Comparison of ENCODE assay signal across 15 cellular contexts in the genomic region with DNA sequence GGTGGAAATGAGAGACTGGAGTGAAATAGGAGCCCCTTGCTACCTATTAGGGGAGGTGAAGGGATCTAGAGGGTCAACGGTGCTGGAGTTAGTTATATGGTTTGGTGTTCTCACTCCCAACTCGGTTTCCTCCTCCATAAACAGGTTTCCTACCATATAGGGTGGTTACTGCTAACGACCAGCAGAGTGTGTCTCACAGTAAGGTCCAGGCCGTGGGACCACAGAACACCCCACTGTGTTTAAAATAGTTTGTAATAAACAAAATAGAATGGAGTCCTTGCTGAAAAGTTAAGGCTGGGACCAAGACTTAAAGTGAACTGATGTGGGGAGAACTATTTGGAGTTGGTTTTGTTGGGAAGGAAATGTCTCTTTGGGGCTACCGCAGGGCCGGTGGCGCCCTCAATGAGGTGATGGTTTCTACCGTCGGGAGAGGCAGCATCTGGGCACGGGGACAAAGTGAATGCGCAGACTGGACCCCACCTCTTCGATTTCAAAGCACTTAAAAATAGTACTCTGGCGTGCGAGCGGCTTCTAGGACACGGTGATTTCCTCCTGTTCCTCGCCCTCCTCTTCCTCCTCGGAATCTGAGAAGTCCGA. TPM values are rescaled to one million over a fixed set of nuclear protein-coding genes. Genes with fewer than 3 reads are reported as not detected.
DNase-seq lines count a peak whose midpoint lies in the region; TF ChIP-seq lines count a peak whose summit lies in the region.
"Had no signal": no experiment of that assay in that cellular context is flagged by ENCODE, and none has a peak within 500 bp of the region (broad histone marks: within the 10 kb centered on the region; RNA-seq: fewer than 3 reads in every experiment).

No MANE protein-coding gene starts in this region.

- H3K9me3 Mint-ChIP-seq in IgD-negative memory B cell = peaks cover 5 to 14% (median 12%) of the 10 kb centered on the region in 3 donors
- peaks cover 2% of the 10 kb centered on the region for H3K9me3 Mint-ChIP-seq in endodermal cell

- peak overlapping the region; percentile 70 for H3K4me2 ChIP-seq in neuronal stem cell (ENCODE audit: insufficient read depth, low read length, poor library complexity, severe bottlenecking)

- peak overlapping the region; percentile 52 to 87 (median 68) for H3K4me3 Mint-ChIP-seq in IgD-negative memory B cell
- H3K4me3 Mint-ChIP-seq in endodermal cell = peak overlapping the region; percentile 69

- H2BK120ac ChIP-seq in neuronal stem cell (ENCODE audit: low read depth, low read length) = peak overlapping the region; percentile 88

- H3K36me3 ChIP-seq in endodermal cell (ENCODE audit: control insufficient read depth, insufficient read depth, low read length) = no peaks in the 10 kb centered on the region
- no peaks in the 10 kb centered on the region for H3K36me3 ChIP-seq in neuronal stem cell (replicated peaks in 1 of 2; ENCODE audit: control insufficient read depth in 2 of 2, insufficient read depth in 2 of 2, low read length in 2 of 2)
- H3K36me3 ChIP-seq: esophagus squamous epithelium, prostate gland had no signal

- H2BK15ac ChIP-seq in neuronal stem cell (ENCODE audit: low read length) = peak overlapping the region; percentile 80

- peaks cover 47% of the 10 kb centered on the region for H3K27me3 Mint-ChIP-seq in IgD-negative memory B cell
- H3K27me3 Mint-ChIP-seq in endodermal cell (ENCODE audit: insufficient read depth) = peaks cover 79% of the 10 kb centered on the region

- H3K79me1 ChIP-seq in neuronal stem cell (ENCODE audit: low read depth, low read length) = no peaks in the 10 kb centered on the region

- H4K8ac ChIP-seq in neuronal stem cell (ENCODE audit: low read depth, low read length) = no peak overlapping the region

- H3K27me3 ChIP-seq in endodermal cell (ENCODE audit: control insufficient read depth, insufficient read depth, low read length, poor library complexity, severe bottlenecking) (peaks cover 75% of the 10 kb centered on the region), neuronal stem cell (ENCODE audit: control insufficient read depth in 3 of 3, insufficient read depth in 3 of 3, low read depth in 1 of 3, low read length in 3 of 3) (peaks cover 7 to 89% (median 19%) of the 10 kb centered on the region in 3 experiments)

- peak overlapping the region; percentile 14 for H2BK12ac ChIP-seq in neuronal stem cell (ENCODE audit: low read length)

- H3K9me3 ChIP-seq in endodermal cell (ENCODE audit: control insufficient read depth, low read length) (no peaks in the 10 kb centered on the region), neuronal stem cell (replicated peaks in 1 of 2; ENCODE audit: control insufficient read depth in 2 of 2, insufficient read depth in 1 of 2, low read depth in 1 of 2, low read length in 2 of 2) (no peaks in the 10 kb centered on the region)
- H3K9me3 ChIP-seq: esophagus squamous epithelium, prostate gland had no signal

- no peak overlapping the region for H3K27ac ChIP-seq in endodermal cell (ENCODE audit: low read depth, low read length)
- H3K27ac ChIP-seq in neuronal stem cell (replicated peaks; ENCODE audit: low read length) = no peak overlapping the region
- H3K27ac ChIP-seq: esophagus squamous epithelium, prostate gland had no signal

- H2AK5ac ChIP-seq in neuronal stem cell (ENCODE audit: low read depth, low read length) = no peak overlapping the region

- H3K4ac ChIP-seq in neuronal stem cell (ENCODE audit: low read length) = no peak overlapping the region

- peak overlapping the region; percentile 82 for H3K4me3 ChIP-seq in endodermal cell (ENCODE audit: low read length)
- peak overlapping the region in 1 of 2 donors; percentile 80 for H3K4me3 ChIP-seq in neuronal stem cell (ENCODE audit: low read length in 2 of 2)
- H3K4me3 ChIP-seq: prostate gland had no signal

- peak overlapping the region; percentile 64 for H2AFZ ChIP-seq in neuronal stem cell (ENCODE audit: low read length)

- H3K4me1 Mint-ChIP-seq in IgD-negative memory B cell = peaks cover 4 to 7% (median 5%) of the 10 kb centered on the region in 3 donors
- H3K4me1 Mint-ChIP-seq in endodermal cell = peaks cover 8% of the 10 kb centered on the region

- WGBS in endodermal cell (ENCODE audit: insufficient coverage in 1 of 2, insufficient read length in 1 of 2), 2 experiments = 15 to 19% methylated on average over 9 to 19 of the region's 19 CpGs
- WGBS in neuronal stem cell (ENCODE audit: extremely low coverage in 2 of 2, insufficient read length in 2 of 2, insufficient replicate concordance in 1 of 2), 2 donors = no CpG with 5 or more reads among the region's 19 CpGs

- peak; percentile 56 for TF ChIP-seq CTCF in endodermal cell (conservative IDR thresholded peaks at IDR 0.05)

- H3K27ac Mint-ChIP-seq in IgD-negative memory B cell = peak overlapping the region in 1 of 3 donors; percentile 32
- no peak overlapping the region for H3K27ac Mint-ChIP-seq in endodermal cell

- H3K9ac ChIP-seq in endodermal cell (ENCODE audit: extremely low read depth, low read length, poor library complexity, severe bottlenecking) (no peak overlapping the region), neuronal stem cell (ENCODE audit: low read depth, low read length, poor library complexity) (peak overlapping the region; percentile 80)

- H2BK5ac ChIP-seq in neuronal stem cell (ENCODE audit: low read length) = no peak overlapping the region

- DNase-seq in NCI-H1105 treated with DMSO at 0.1 percent for 48 hours (lab: John Stamatoyannopoulos, UW) (peak; percentile 41), NCI-H1105 (lab: John Stamatoyannopoulos, UW) (no peak), endodermal cell (peak; percentile 75), neuronal stem cell (ENCODE audit: low spot score) (no peak), HT-29 (ENCODE audit: low spot score) (no peak), OCI-M1 (lab: John Stamatoyannopoulos, UW) (no peak), NCI-H446 (lab: John Stamatoyannopoulos, UW) (no peak)
- DNase-seq: esophagus squamous epithelium, Karpas-422, SIG-M5 had no signal

- no peak overlapping the region for H3K14ac ChIP-seq in neuronal stem cell (ENCODE audit: low read length)

- peaks cover 2% of the 10 kb centered on the region for H3K36me3 Mint-ChIP-seq in IgD-negative memory B cell
- no peaks in the 10 kb centered on the region for H3K36me3 Mint-ChIP-seq in endodermal cell (ENCODE audit: low read depth)

- H3K23ac ChIP-seq in neuronal stem cell (ENCODE audit: low read depth, low read length, poor library complexity) = peak overlapping the region; percentile 62

- H3K18ac ChIP-seq in neuronal stem cell (ENCODE audit: low read length) = peak overlapping the region; percentile 88

- H3K4me1 ChIP-seq in endodermal cell (ENCODE audit: control insufficient read depth, insufficient read depth, low read length) (no peaks in the 10 kb centered on the region), neuronal stem cell (ENCODE audit: control insufficient read depth in 2 of 2, insufficient read depth in 1 of 2, low read depth in 1 of 2, low read length in 2 of 2) (peaks cover 0 to 23% of the 10 kb centered on the region in 2 donors)
- H3K4me1 ChIP-seq: prostate gland had no signal

- H4K91ac ChIP-seq in neuronal stem cell (ENCODE audit: low read depth, low read length, poor library complexity) = no peak overlapping the region

RNA-seq across cellular contexts. Expression of a gene that starts 4.5 kb away (rescaled TPM):
- not detected for polyA plus RNA-seq in IgD-negative memory B cell
- not detected for total RNA-seq in endodermal cell
- 0.32 TPM for polyA plus RNA-seq in endodermal cell (2013, experiment 1 of 2)
- polyA plus RNA-seq in endodermal cell (2013, experiment 2 of 2) = 0.99 TPM
- 0.39 TPM for polyA plus RNA-seq in neuronal stem cell (2013, experiment 1 of 2)
- 0.43 TPM for polyA plus RNA-seq in neuronal stem cell (2013, experiment 2 of 2)
- total RNA-seq in HT-29 (2014; rRNA removed; shearing (Covaris generic)) = not detected in 2 replicates
- total RNA-seq: esophagus squamous epithelium, kidney epithelial cell, NCI-H460, prostate gland, urinary bladder had no signal
- polyA plus RNA-seq: urinary bladder had no signal

Comparison
In these comparisons a context has a peak if more than half of its experiments do, and no peak if none do; other contexts are left out.
1. DNase-seq: peak in NCI-H1105 treated with DMSO at 0.1 percent for 48 hours (single experiment) and endodermal cell (single experiment); none in NCI-H1105 (single experiment), neuronal stem cell (single experiment), HT-29 (single experiment), OCI-M1 (single experiment) and NCI-H446 (0 of 2).